In the genomic region with DNA sequence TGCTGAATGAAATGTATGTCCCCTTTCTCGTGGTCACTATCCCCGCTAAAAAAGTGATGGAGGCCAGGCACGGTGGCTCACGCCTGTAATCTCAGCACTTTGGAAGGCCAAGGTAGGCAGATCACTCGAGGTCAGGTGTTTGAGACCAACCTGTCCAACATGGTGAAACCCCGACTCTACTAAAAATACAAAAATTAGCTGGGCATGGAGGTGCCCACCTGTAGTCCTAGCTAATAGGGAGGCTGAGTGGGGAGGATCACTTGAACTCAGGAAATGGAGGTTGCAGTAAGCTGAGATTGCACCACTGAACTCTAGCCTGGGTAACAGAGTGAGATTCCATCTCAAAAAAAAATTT, we compare ENCODE assay signal across 14 cellular contexts.
A peak's percentile ranks its signal among the peaks of the same experiment; 100 is the strongest.
DNase-seq lines count a peak whose midpoint lies in the region; ATAC-seq and TF ChIP-seq lines count a peak whose summit lies in the region.
"Had no signal": no experiment of that assay in that cellular context is flagged by ENCODE, and none has a peak within 500 bp of the region (broad histone marks: within the 10 kb centered on the region; RNA-seq: fewer than 3 reads in every experiment).

No MANE protein-coding gene starts in this region.

- CTCF ChIA-PET in activated CD4-positive, alpha-beta T cell treated with anti-CD3 and anti-CD28 coated beads, Interleukin-2, amount 10 ng/mL, durations not matched to agents 7 days and 5 days (lab: Charles Lee) = interaction anchor here (0.7 to 2.3 kb wide), 5 partner anchors 13 to 47 kb away, joined by 3 to 8 read pairs (median 3); no protein-coding TSS in a partner anchor
- CTCF ChIA-PET in PC-9 (lab: Charles Lee) = interaction anchor here (0.5 kb wide), 1 partner anchor 67 kb away, joined by 3 read pairs; no protein-coding TSS in a partner anchor

- H3K79me2 ChIP-seq in PC-9 (ENCODE audit: low read depth) (no peaks in the 10 kb centered on the region), osteoblast (ENCODE audit: insufficient read depth, low read length) (no peaks in the 10 kb centered on the region)

- ATAC-seq in central memory CD8-positive, alpha-beta T cell (replicated peaks; ENCODE audit: extremely low read depth, poor library complexity, severe bottlenecking) = no peak
- ATAC-seq in left lung = no peak

- intact Hi-C loops in activated CD4-positive, alpha-beta T cell treated with anti-CD3 and anti-CD28 coated beads, Interleukin-2, amount 10 ng/mL, durations not matched to agents 24 days and 14 days (cut with micrococcal nuclease) = no loop called here
- intact Hi-C loops in PC-9 (cut with micrococcal nuclease; ENCODE audit: unreplicated experiment) (loop anchor here (5.0 kb wide), 1 partner anchor 49 kb away; no protein-coding TSS in a partner anchor), esophagus muscularis mucosa (cut with DNase I) (no loop called here), left lung (cut with DNase I) (no loop called here)

- peaks cover 53% of the 10 kb centered on the region for H3K4me1 Mint-ChIP-seq in activated CD4-positive, alpha-beta T cell treated with anti-CD3 and anti-CD28 coated beads, Interleukin-2, amount 10 ng/mL, durations not matched to agents 24 days and 14 days
- H3K4me1 Mint-ChIP-seq in activated CD4-positive, alpha-beta T cell treated with anti-CD3 and anti-CD28 coated beads, Interleukin-2, amount 10 ng/mL, durations not matched to agents 7 days and 5 days = peaks cover 64% of the 10 kb centered on the region
- peaks cover 49% of the 10 kb centered on the region for H3K4me1 Mint-ChIP-seq in central memory CD8-positive, alpha-beta T cell

- H3K9me2 ChIP-seq in PC-9 (ENCODE audit: insufficient read depth) = no peaks in the 10 kb centered on the region

- no peak overlapping the region for H3K4me3 Mint-ChIP-seq in activated CD4-positive, alpha-beta T cell treated with anti-CD3 and anti-CD28 coated beads, Interleukin-2, amount 10 ng/mL, durations not matched to agents 24 days and 14 days
- no peak overlapping the region for H3K4me3 Mint-ChIP-seq in activated CD4-positive, alpha-beta T cell treated with anti-CD3 and anti-CD28 coated beads, Interleukin-2, amount 10 ng/mL, durations not matched to agents 7 days and 5 days
- H3K4me3 Mint-ChIP-seq in central memory CD8-positive, alpha-beta T cell = peak overlapping the region; percentile 46

- no peak for TF ChIP-seq EP300 in esophagus muscularis mucosa (IDR thresholded peaks at IDR 0.05)

- H3F3A ChIP-seq in PC-9 (ENCODE audit: insufficient read depth, low read depth) = peaks cover 16% of the 10 kb centered on the region

- no peak for TF ChIP-seq CTCF in PC-9 (conservative IDR thresholded peaks at IDR 0.05)
- TF ChIP-seq CTCF in osteoblast (IDR thresholded peaks at IDR 0.05; ENCODE audit: extremely low read depth, low read depth, low read length) = no peak
- TF ChIP-seq CTCF in esophagus muscularis mucosa (IDR thresholded peaks at IDR 0.05) = no peak
- TF ChIP-seq CTCF in left lung (IDR thresholded peaks at IDR 0.05) = no peak

- H3K4me3 ChIP-seq in PC-9 = no peak overlapping the region
- no peak overlapping the region for H3K4me3 ChIP-seq in osteoblast (ENCODE audit: insufficient read depth, low read length)
- no peak overlapping the region for H3K4me3 ChIP-seq in esophagus muscularis mucosa
- no peak overlapping the region for H3K4me3 ChIP-seq in left lung
- H3K4me3 ChIP-seq: ovary, suprapubic skin had no signal

- DNase-seq in activated CD4-positive, alpha-beta T cell treated with anti-CD3 and anti-CD28 coated beads, Interleukin-2, amount 10 ng/mL, durations not matched to agents 24 days and 14 days = no peak
- DNase-seq in activated CD4-positive, alpha-beta T cell treated with anti-CD3 and anti-CD28 coated beads, Interleukin-2, amount 10 ng/mL, durations not matched to agents 7 days and 5 days = no peak
- DNase-seq in PC-9 (no peak), osteoblast (ENCODE audit: insufficient read length, low spot score, missing footprints) (no peak), esophagus muscularis mucosa (ENCODE audit: extremely low spot score) (no peak), HuH-7 (ENCODE audit: low spot score) (no peak), left lung (no peak)
- no peak for DNase-seq in central memory CD8-positive, alpha-beta T cell (ENCODE audit: low spot score in 2 of 2)
- DNase-seq: NCI-H1694, NCI-H524, Right ventricle myocardium superior had no signal

- no peak for TF ChIP-seq POLR2A in esophagus muscularis mucosa (IDR thresholded peaks at IDR 0.05; ENCODE audit: low read depth)

- H3K9me3 ChIP-seq in PC-9 (ENCODE audit: insufficient read depth, low read depth) = no peaks in the 10 kb centered on the region
- H3K9me3 ChIP-seq in osteoblast (ENCODE audit: low read depth, low read length) = no peaks in the 10 kb centered on the region
- H3K9me3 ChIP-seq in esophagus muscularis mucosa = peaks cover 0 to 3% (median 0%) of the 10 kb centered on the region in 4 donors
- no peaks in the 10 kb centered on the region for H3K9me3 ChIP-seq in left lung
- H3K9me3 ChIP-seq: ovary had no signal

- POLR2A ChIA-PET in activated CD4-positive, alpha-beta T cell treated with anti-CD3 and anti-CD28 coated beads, Interleukin-2, amount 10 ng/mL, durations not matched to agents 7 days and 5 days (lab: Charles Lee) = no interaction called here
- POLR2A ChIA-PET in PC-9 (lab: Charles Lee; ENCODE audit: unreplicated experiment) = interaction anchor here (0.6 to 0.9 kb wide), 3 partner anchors 91 to 1262 kb away, joined by 4 to 8 read pairs (median 5); no protein-coding TSS in a partner anchor

- H4K20me1 ChIP-seq in PC-9 (ENCODE audit: insufficient read depth) = no peaks in the 10 kb centered on the region
- H4K20me1 ChIP-seq in osteoblast (ENCODE audit: insufficient read depth, low read length) = no peaks in the 10 kb centered on the region

- peak overlapping the region; percentile 97 for H3K27ac Mint-ChIP-seq in activated CD4-positive, alpha-beta T cell treated with anti-CD3 and anti-CD28 coated beads, Interleukin-2, amount 10 ng/mL, durations not matched to agents 24 days and 14 days
- no peak overlapping the region for H3K27ac Mint-ChIP-seq in activated CD4-positive, alpha-beta T cell treated with anti-CD3 and anti-CD28 coated beads, Interleukin-2, amount 10 ng/mL, durations not matched to agents 7 days and 5 days
- H3K27ac Mint-ChIP-seq in central memory CD8-positive, alpha-beta T cell (ENCODE audit: low read depth) = peak overlapping the region; percentile 97

- WGBS in esophagus muscularis mucosa = 97% methylated on average over 6 of the region's 6 CpGs

- H3K36me3 ChIP-seq in PC-9 (ENCODE audit: low read depth) = no peaks in the 10 kb centered on the region
- H3K36me3 ChIP-seq in osteoblast (ENCODE audit: insufficient read depth, low read length) = no peaks in the 10 kb centered on the region
- no peaks in the 10 kb centered on the region for H3K36me3 ChIP-seq in esophagus muscularis mucosa
- H3K36me3 ChIP-seq in left lung = no peaks in the 10 kb centered on the region
- H3K36me3 ChIP-seq: ovary, suprapubic skin had no signal

- peaks cover 9% of the 10 kb centered on the region for H3K9me3 Mint-ChIP-seq in activated CD4-positive, alpha-beta T cell treated with anti-CD3 and anti-CD28 coated beads, Interleukin-2, amount 10 ng/mL, durations not matched to agents 24 days and 14 days
- H3K9me3 Mint-ChIP-seq in activated CD4-positive, alpha-beta T cell treated with anti-CD3 and anti-CD28 coated beads, Interleukin-2, amount 10 ng/mL, durations not matched to agents 7 days and 5 days = peaks cover 4% of the 10 kb centered on the region
- no peaks in the 10 kb centered on the region for H3K9me3 Mint-ChIP-seq in central memory CD8-positive, alpha-beta T cell

- BruUV-seq in PC-9 (replicated peaks; lab: Mats Ljungman, UMichigan) = TSS peak; percentile 92

- no peaks in the 10 kb centered on the region for H3K27me3 ChIP-seq in PC-9 (ENCODE audit: insufficient read depth, low read depth)
- no peaks in the 10 kb centered on the region for H3K27me3 ChIP-seq in osteoblast (ENCODE audit: insufficient read depth, low read length)
- H3K27me3 ChIP-seq in esophagus muscularis mucosa = no peaks in the 10 kb centered on the region
- H3K27me3 ChIP-seq in left lung = no peaks in the 10 kb centered on the region
- H3K27me3 ChIP-seq: ovary, suprapubic skin had no signal

- H3K27ac ChIP-seq in PC-9 (peak overlapping the region; percentile 66), osteoblast (ENCODE audit: low read depth, low read length) (peak overlapping the region; percentile 96), esophagus muscularis mucosa (replicated peaks in 1 of 4) (no peak overlapping the region), left lung (no peak overlapping the region)
- H3K27ac ChIP-seq: KMS-11, ovary, suprapubic skin had no signal

- H2AFZ ChIP-seq in PC-9 = no peak overlapping the region
- H2AFZ ChIP-seq in osteoblast (ENCODE audit: low read length) = peak overlapping the region; percentile 0

- H3K4me1 ChIP-seq in PC-9 (replicated peaks; ENCODE audit: insufficient read depth) (peaks cover 39% of the 10 kb centered on the region), osteoblast (ENCODE audit: insufficient read depth, low read length) (peaks cover 26% of the 10 kb centered on the region), esophagus muscularis mucosa (peaks cover 0 to 17% (median 6%) of the 10 kb centered on the region in 4 donors), left lung (peaks cover 0 to 42% of the 10 kb centered on the region in 2 donors)
- H3K4me1 ChIP-seq: suprapubic skin had no signal

- H3K36me3 Mint-ChIP-seq in activated CD4-positive, alpha-beta T cell treated with anti-CD3 and anti-CD28 coated beads, Interleukin-2, amount 10 ng/mL, durations not matched to agents 24 days and 14 days (ENCODE audit: low read depth) = peaks cover 9% of the 10 kb centered on the region
- peaks cover 2% of the 10 kb centered on the region for H3K36me3 Mint-ChIP-seq in activated CD4-positive, alpha-beta T cell treated with anti-CD3 and anti-CD28 coated beads, Interleukin-2, amount 10 ng/mL, durations not matched to agents 7 days and 5 days (ENCODE audit: low read depth)
- peaks cover 13% of the 10 kb centered on the region for H3K36me3 Mint-ChIP-seq in central memory CD8-positive, alpha-beta T cell (ENCODE audit: insufficient read depth)

- no peaks in the 10 kb centered on the region for H3K27me3 Mint-ChIP-seq in activated CD4-positive, alpha-beta T cell treated with anti-CD3 and anti-CD28 coated beads, Interleukin-2, amount 10 ng/mL, durations not matched to agents 24 days and 14 days
- H3K27me3 Mint-ChIP-seq in activated CD4-positive, alpha-beta T cell treated with anti-CD3 and anti-CD28 coated beads, Interleukin-2, amount 10 ng/mL, durations not matched to agents 7 days and 5 days = no peaks in the 10 kb centered on the region
- no peaks in the 10 kb centered on the region for H3K27me3 Mint-ChIP-seq in central memory CD8-positive, alpha-beta T cell

- peak overlapping the region; percentile 11; the same call in 1 of the 2 replicates for H3K4me2 ChIP-seq in PC-9
- no peak overlapping the region for H3K4me2 ChIP-seq in osteoblast (ENCODE audit: insufficient read depth, low read length)
- H3K4me2 ChIP-seq: KMS-11 had no signal

Comparison
In these comparisons a context has a peak if more than half of its experiments do, and no peak if none do; other contexts are left out.
1. H3K27ac ChIP-seq: peak in PC-9 (single experiment) and osteoblast (single experiment); none in esophagus muscularis mucosa (0 of 4) and left lung (0 of 2).